ENCODE assay signal across 11 cellular contexts in genomic region chr4:153523941-153524386, GRCh38. TPM values are rescaled to one million over a fixed set of nuclear protein-coding genes. Genes with fewer than 3 reads are reported as not detected.
A peak's percentile ranks its signal among the peaks of the same experiment; 100 is the strongest.
DNase-seq lines count a peak whose midpoint lies in the region; ATAC-seq and TF ChIP-seq lines count a peak whose summit lies in the region.
"Had no signal": no experiment of that assay in that cellular context is flagged by ENCODE, and none has a peak within 500 bp of the region (broad histone marks: within the 10 kb centered on the region; RNA-seq: fewer than 3 reads in every experiment).

No MANE protein-coding gene starts in this region.

- no peak for TF ChIP-seq CTCF in CD4-positive, alpha-beta T cell (IDR thresholded peaks at IDR 0.05)
- TF ChIP-seq CTCF in ascending aorta (IDR thresholded peaks at IDR 0.05), result no peak
- TF ChIP-seq CTCF in mesothelial cell of epicardium (IDR thresholded peaks at IDR 0.05; ENCODE audit: unreplicated experiment), result no peak
- no peak for TF ChIP-seq CTCF in GM20000 (IDR thresholded peaks at IDR 0.05; ENCODE audit: extremely low read depth, missing control alignments)
- no peak for TF ChIP-seq CTCF in progenitor cell of endocrine pancreas (IDR thresholded peaks at IDR 0.05; ENCODE audit: unreplicated experiment)

- H3K27me3 Mint-ChIP-seq in CD4-positive, alpha-beta T cell, result no peaks in the 10 kb centered on the region
- H3K27me3 Mint-ChIP-seq in mesothelial cell of epicardium (ENCODE audit: low read depth), result no peaks in the 10 kb centered on the region
- no peaks in the 10 kb centered on the region for H3K27me3 Mint-ChIP-seq in progenitor cell of endocrine pancreas

- POLR2A ChIA-PET in CD4-positive, alpha-beta T cell (lab: Charles Lee), result interaction anchor here (0.7 to 5.3 kb wide), 6 partner anchors 27 to 179 kb away, joined by 3 to 79 read pairs (median 9); partner anchors contain the start of gene TMEM131L

- no peak for ATAC-seq in CD4-positive, alpha-beta T cell (ENCODE audit: poor library complexity)

- H3K36me3 ChIP-seq in HUES48 (ENCODE audit: control insufficient read depth, insufficient read depth, low read length), result no peaks in the 10 kb centered on the region
- no peaks in the 10 kb centered on the region for H3K36me3 ChIP-seq in ascending aorta

- H3K4me1 Mint-ChIP-seq in CD4-positive, alpha-beta T cell (ENCODE audit: low read depth), result peaks cover 94% of the 10 kb centered on the region
- H3K4me1 Mint-ChIP-seq in mesothelial cell of epicardium, result peaks cover 31% of the 10 kb centered on the region
- H3K4me1 Mint-ChIP-seq in progenitor cell of endocrine pancreas (ENCODE audit: low read depth), result peaks cover 23% of the 10 kb centered on the region

- DNase-seq in CD4-positive, alpha-beta T cell, result no peak
- DNase-seq in ascending aorta (ENCODE audit: low spot score in 2 of 2), result no peak
- DNase-seq in mesothelial cell of epicardium (ENCODE audit: low spot score in 2 of 2, unreplicated experiment in 2 of 2), result no peak
- DNase-seq in GM20000 (ENCODE audit: low spot score), result no peak
- no peak for DNase-seq in progenitor cell of endocrine pancreas (ENCODE audit: low spot score, unreplicated experiment)
- DNase-seq in NAMALWA (ENCODE audit: low spot score), result no peak
- DNase-seq in dedifferentiated amniotic fluid mesenchymal stem cell (ENCODE audit: extremely low spot score), result no peak
- DNase-seq: activated effector memory CD4-positive, alpha-beta T cell treated with anti-CD3 and anti-CD28 coated beads, Interleukin-2, amount 50 U/mL, for 16 hours had no signal

- no peaks in the 10 kb centered on the region for H3K9me3 ChIP-seq in CD4-positive, alpha-beta T cell (ENCODE audit: control insufficient read depth, low read length)
- no peaks in the 10 kb centered on the region for H3K9me3 ChIP-seq in HUES48 (ENCODE audit: control insufficient read depth, insufficient read depth, low read length)
- H3K9me3 ChIP-seq in ascending aorta, result no peaks in the 10 kb centered on the region

- H3K4me1 ChIP-seq in HUES48 (ENCODE audit: control insufficient read depth, insufficient read depth, low read length), result peaks cover 40% of the 10 kb centered on the region
- peaks cover 3 to 28% of the 10 kb centered on the region in 2 donors for H3K4me1 ChIP-seq in ascending aorta

- intact Hi-C loops in CD4-positive, alpha-beta T cell (cut with DNase I, micrococcal nuclease), result loop anchor here (2.0 to 5.0 kb wide), 5 partner anchors 37 to 97 kb away; partner anchors contain the start of gene TMEM131L (in 1 of the 2)
- intact Hi-C loops in ascending aorta (cut with DNase I), result loop anchor here (5.0 kb wide), 1 partner anchor 37 kb away; no protein-coding TSS in a partner anchor

- H3K27ac Mint-ChIP-seq in CD4-positive, alpha-beta T cell, result peak overlapping the region; percentile 91
- H3K27ac Mint-ChIP-seq in mesothelial cell of epicardium (peak overlapping the region; percentile 45), progenitor cell of endocrine pancreas (no peak overlapping the region)

- CTCF ChIA-PET in CD4-positive, alpha-beta T cell (lab: Charles Lee), result interaction anchor here (0.7 to 1.4 kb wide), 3 partner anchors 12 to 91 kb away, joined by 3 to 5 read pairs (median 5); no protein-coding TSS in a partner anchor

- no peak overlapping the region for H3K9ac ChIP-seq in HUES48 (ENCODE audit: low read depth, low read length)

- H3K4me3 Mint-ChIP-seq in CD4-positive, alpha-beta T cell, result peak overlapping the region; percentile 85
- H3K4me3 Mint-ChIP-seq in mesothelial cell of epicardium, result no peak overlapping the region
- H3K4me3 Mint-ChIP-seq in progenitor cell of endocrine pancreas (ENCODE audit: low read depth), result no peak overlapping the region

- H3K27me3 ChIP-seq in CD4-positive, alpha-beta T cell (ENCODE audit: control insufficient read depth, insufficient read depth, low read length), result no peaks in the 10 kb centered on the region
- no peaks in the 10 kb centered on the region for H3K27me3 ChIP-seq in HUES48 (ENCODE audit: control insufficient read depth, insufficient read depth, low read length)
- H3K27me3 ChIP-seq in ascending aorta, result no peaks in the 10 kb centered on the region

- H3K36me3 Mint-ChIP-seq in CD4-positive, alpha-beta T cell (ENCODE audit: low read depth), result peaks cover 26% of the 10 kb centered on the region
- H3K36me3 Mint-ChIP-seq in mesothelial cell of epicardium (no peaks in the 10 kb centered on the region), progenitor cell of endocrine pancreas (ENCODE audit: insufficient read depth) (peaks cover 5% of the 10 kb centered on the region)

- H3K27ac ChIP-seq in CD4-positive, alpha-beta T cell (ENCODE audit: low read depth, low read length), result peak overlapping the region; percentile 66
- H3K27ac ChIP-seq in HUES48 (ENCODE audit: low read depth, low read length), result peak overlapping the region; percentile 62
- H3K27ac ChIP-seq in ascending aorta, result peak overlapping the region; percentile 47 to 55

- H3K9me3 Mint-ChIP-seq in CD4-positive, alpha-beta T cell, result no peaks in the 10 kb centered on the region
- H3K9me3 Mint-ChIP-seq in mesothelial cell of epicardium (peaks cover 6% of the 10 kb centered on the region), progenitor cell of endocrine pancreas (ENCODE audit: low read depth) (peaks cover 7% of the 10 kb centered on the region)

- H3K4me3 ChIP-seq in HUES48 (ENCODE audit: low read depth, low read length), result no peak overlapping the region; the same call in 1 of the 2 replicates
- no peak overlapping the region for H3K4me3 ChIP-seq in ascending aorta
- H3K4me3 ChIP-seq: lung, skin epidermis had no signal

RNA-seq across cellular contexts. Expression of gene TMEM131L, which starts 57.8 kb away (rescaled TPM):
- total RNA-seq in CD4-positive, alpha-beta T cell, result 100 to 1,000 TPM; 101 to 106 TPM
- total RNA-seq in ascending aorta, result 6.9 TPM
- 11.0 to 13.9 TPM (median 11.4 TPM) in 3 replicates for total RNA-seq in mesothelial cell of epicardium
- 18.1 and 18.9 TPM in 2 replicates for total RNA-seq in progenitor cell of endocrine pancreas
